In genomic region chr15:33831646-33832045, GRCh38 we compare ENCODE assay signal across 19 cellular contexts.
DNase-seq lines count a peak whose midpoint lies in the region; FAIRE-seq and TF ChIP-seq lines count a peak whose summit lies in the region.
"Had no signal": no experiment of that assay in that cellular context is flagged by ENCODE, and none has a peak within 500 bp of the region (broad histone marks: within the 10 kb centered on the region; RNA-seq: fewer than 3 reads in every experiment).

No MANE protein-coding gene starts in this region.

- no peaks in the 10 kb centered on the region for H3K9me2 ChIP-seq in PC-9 (ENCODE audit: insufficient read depth)

- H3K4me1 ChIP-seq in PC-9 (replicated peaks; ENCODE audit: insufficient read depth), result no peaks in the 10 kb centered on the region
- H3K4me1 ChIP-seq: HAP-1 had no signal

- H3F3A ChIP-seq in PC-9 (ENCODE audit: insufficient read depth, low read depth), result no peaks in the 10 kb centered on the region

- no peak for FAIRE-seq in GM12892 (lab: Jason Lieb, UNC)
- FAIRE-seq: D721Med, GM12878, GM18507, H54 had no signal

- no peaks in the 10 kb centered on the region for H3K79me2 ChIP-seq in PC-9 (ENCODE audit: low read depth)

- no peaks in the 10 kb centered on the region for H3K9me3 ChIP-seq in PC-9 (ENCODE audit: insufficient read depth, low read depth)
- H3K9me3 ChIP-seq: HAP-1 had no signal

- intact Hi-C loops in PC-9 (cut with micrococcal nuclease; ENCODE audit: unreplicated experiment), result no loop called here

- H4K20me1 ChIP-seq in PC-9 (ENCODE audit: insufficient read depth), result no peaks in the 10 kb centered on the region

- no peaks in the 10 kb centered on the region for H3K27me3 ChIP-seq in PC-9 (ENCODE audit: insufficient read depth, low read depth)

- BruUV-seq in PC-9 (replicated peaks; lab: Mats Ljungman, UMichigan), result no TSS peak

- no peak overlapping the region for H2AFZ ChIP-seq in PC-9

- no peak overlapping the region for H3K27ac ChIP-seq in PC-9

- no peak overlapping the region for H3K4me2 ChIP-seq in PC-9

- no peak overlapping the region for H3K4me3 ChIP-seq in PC-9
- H3K4me3 ChIP-seq: GM12878, HAP-1 had no signal

- CTCF ChIA-PET in PC-9 (lab: Charles Lee), result no interaction called here

- TF ChIP-seq POLR2A in GM12892 (IDR thresholded peaks at IDR 0.05; ENCODE audit: low read depth, low read length), result no peak

- peak; percentile 95 for DNase-seq in SK-MEL-5 (ENCODE audit: low read depth, low spot score)
- peak; percentile 23 for DNase-seq in medulla oblongata (ENCODE audit: extremely low spot score)
- peak; percentile 24 for DNase-seq in superior temporal gyrus (ENCODE audit: extremely low spot score)
- no peak for DNase-seq in GM12892 (ENCODE audit: insufficient read length)
- no peak for DNase-seq in PC-9
- no peak for DNase-seq in cerebellar cortex (ENCODE audit: low spot score)
- DNase-seq: C1 segment of cervical spinal cord; CD4-positive, alpha-beta memory T cell; DMS 273 treated with DMSO at 0.1 percent for 48 hours; DMS79; EL; GDM1; GOT3; HFFc6 had no signal

- TF ChIP-seq CTCF in PC-9 (conservative IDR thresholded peaks at IDR 0.05), result no peak

- POLR2A ChIA-PET in PC-9 (lab: Charles Lee; ENCODE audit: unreplicated experiment), result interaction anchor here (0.6 kb wide), 1 partner anchor 123 kb away, joined by 3 read pairs; no protein-coding TSS in a partner anchor

- H3K36me3 ChIP-seq in PC-9 (ENCODE audit: low read depth), result no peaks in the 10 kb centered on the region
- H3K36me3 ChIP-seq: HAP-1 had no signal

- in situ Hi-C loops in SK-MEL-5 (cut with HindIII; ENCODE audit: low pct_unique_long_range_greater_than_20kb, low sequenced_read_pairs), result no loop called here

Comparison
In these comparisons a context has a peak if more than half of its experiments do, and no peak if none do; other contexts are left out.
1. DNase-seq: peak in SK-MEL-5 (single experiment), medulla oblongata (single experiment) and superior temporal gyrus (single experiment); none in GM12892 (single experiment), PC-9 (0 of 2) and cerebellar cortex (single experiment).